ENCODE assay signal across 27 cellular contexts in genomic region chr1:218292515-218292914, GRCh38. TPM values are rescaled to one million over a fixed set of nuclear protein-coding genes. Genes with fewer than 3 reads are reported as not detected.
"Had no signal": no experiment of that assay in that cellular context is flagged by ENCODE, and none has a peak within 500 bp of the region (broad histone marks: within the 10 kb centered on the region; RNA-seq: fewer than 3 reads in every experiment).

No MANE protein-coding gene starts in this region.

- FAIRE-seq: endometrium, islet of Langerhans, keratinocyte had no signal

- ATAC-seq: effector memory CD8-positive, alpha-beta T cell; esophagus mucosa; gastrocnemius medialis; heart right ventricle; left cardiac atrium; left lung; left ventricle myocardium superior; lower lobe of right lung; naive thymus-derived CD4-positive, alpha-beta T cell had no signal

- H3K27me3 Mint-ChIP-seq: dendritic cell treated with granulocyte-macrophage colony-stimulating factor and Interleukin-4, amounts not matched to agents 40 ng/mL and 50 ng/mL, for 4 days; effector memory CD8-positive, alpha-beta T cell; naive thymus-derived CD4-positive, alpha-beta T cell had no signal

- H3K4me3 ChIP-seq: colonic mucosa, esophagus squamous epithelium, gastrocnemius medialis, heart right ventricle, left lung, lower lobe of right lung had no signal

- DNase-seq: colonic mucosa; cortex of kidney; effector CD8-positive, alpha-beta T cell; effector memory CD8-positive, alpha-beta T cell; endodermal cell; erythroblast; esophagus squamous epithelium; foreskin fibroblast; foreskin melanocyte; gastrocnemius medialis; glutamatergic neuron; head of caudate nucleus; heart right ventricle; hippocampal formation; left cardiac atrium; left lung; left ventricle myocardium superior; lower lobe of right lung; mesendoderm; midbrain; naive thymus-derived CD4-positive, alpha-beta T cell had no signal

- H3K27ac ChIP-seq: colonic mucosa, epithelial cell of prostate, esophagus squamous epithelium, gastrocnemius medialis, heart right ventricle, left lung, lower lobe of right lung had no signal

- H3K9me3 ChIP-seq: colonic mucosa, esophagus squamous epithelium, gastrocnemius medialis, heart right ventricle, left lung, lower lobe of right lung had no signal

- H3K4me3 Mint-ChIP-seq: dendritic cell treated with granulocyte-macrophage colony-stimulating factor and Interleukin-4, amounts not matched to agents 40 ng/mL and 50 ng/mL, for 4 days; effector memory CD8-positive, alpha-beta T cell; endodermal cell; naive thymus-derived CD4-positive, alpha-beta T cell had no signal

- H3K36me3 ChIP-seq: colonic mucosa, gastrocnemius medialis, left lung had no signal

- H3K9me3 Mint-ChIP-seq: dendritic cell treated with granulocyte-macrophage colony-stimulating factor and Interleukin-4, amounts not matched to agents 40 ng/mL and 50 ng/mL, for 4 days; effector memory CD8-positive, alpha-beta T cell; endodermal cell; naive thymus-derived CD4-positive, alpha-beta T cell had no signal

- H3K4me1 ChIP-seq: colonic mucosa, left lung, lower lobe of right lung had no signal

- H3K27ac Mint-ChIP-seq: dendritic cell treated with granulocyte-macrophage colony-stimulating factor and Interleukin-4, amounts not matched to agents 40 ng/mL and 50 ng/mL, for 4 days; effector memory CD8-positive, alpha-beta T cell; endodermal cell; naive thymus-derived CD4-positive, alpha-beta T cell had no signal

- H3K27me3 ChIP-seq: colonic mucosa, esophagus squamous epithelium, gastrocnemius medialis, heart right ventricle, left lung had no signal

RNA-seq across cellular contexts. Expression of gene TGFB2, which starts 52.6 kb away (rescaled TPM):
- total RNA-seq: naive thymus-derived CD4-positive, alpha-beta T cell had no signal
- polyA plus RNA-seq: naive thymus-derived CD4-positive, alpha-beta T cell had no signal
